1 cellular context compared by ENCODE assay signal in genomic region chr12:24754690-24755638, GRCh38.
TF ChIP-seq lines count a peak whose summit lies in the region.

No MANE protein-coding gene starts in this region.

TF ChIP-seq in liver, 16 proteins besides CTCF, POLR2A, EP300 and RAD21 (continued from another document):
- TF ChIP-seq REST (IDR thresholded peaks at IDR 0.05) (peak; percentile 20), MAX (IDR thresholded peaks at IDR 0.05) (peak; percentile 68), JUND (IDR thresholded peaks at IDR 0.05) (peak; percentile 49 to 53), EGR1 (IDR thresholded peaks at IDR 0.05; ENCODE audit: low read depth in 2 of 2) (no peak)
TF ChIP-seq in liver: peak in this region for 11.
